In the genomic region with DNA sequence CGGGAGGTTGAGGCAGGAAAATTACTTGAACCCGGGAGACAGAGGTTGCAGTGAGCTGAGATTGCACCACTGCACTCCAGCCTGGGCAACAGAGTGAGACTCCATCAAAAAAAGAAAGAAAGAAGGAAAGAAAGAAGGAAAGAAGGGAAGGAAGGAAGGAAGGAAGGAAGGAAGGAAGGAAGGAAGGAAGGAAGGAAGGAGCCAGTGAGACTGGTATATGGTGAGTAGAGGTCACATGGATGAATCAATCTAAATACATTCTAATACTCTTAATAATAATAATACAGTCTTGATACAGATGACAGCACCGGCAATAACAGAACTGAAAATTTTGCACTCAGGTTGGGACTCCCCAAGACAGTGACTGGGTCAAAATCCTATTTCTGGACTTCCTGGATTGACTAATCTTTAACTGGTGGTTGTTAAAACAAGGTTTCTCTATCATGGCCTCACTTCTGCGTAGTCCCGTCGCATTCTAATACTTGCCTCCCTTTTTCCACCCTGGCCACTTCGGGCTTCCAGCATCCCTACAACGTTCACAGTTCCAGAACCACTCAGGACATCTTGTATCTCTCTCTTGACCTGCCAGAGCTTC, we compare ENCODE assay signal across 13 cellular contexts. TPM values are rescaled to one million over a fixed set of nuclear protein-coding genes. Genes with fewer than 3 reads are reported as not detected.
DNase-seq lines count a peak whose midpoint lies in the region; ATAC-seq and TF ChIP-seq lines count a peak whose summit lies in the region.
"Had no signal": no experiment of that assay in that cellular context is flagged by ENCODE, and none has a peak within 500 bp of the region (broad histone marks: within the 10 kb centered on the region; RNA-seq: fewer than 3 reads in every experiment).

No MANE protein-coding gene starts in this region.

- H3K27ac ChIP-seq in thyroid gland = no peak overlapping the region
- H3K27ac ChIP-seq: BLaER1, sigmoid colon had no signal

- H3K9me3 ChIP-seq in thyroid gland = no peaks in the 10 kb centered on the region
- H3K9me3 ChIP-seq: BLaER1, sigmoid colon had no signal

- no peaks in the 10 kb centered on the region for H3K4me1 ChIP-seq in thyroid gland
- H3K4me1 ChIP-seq: BLaER1, sigmoid colon had no signal

- H3K36me3 ChIP-seq in thyroid gland = no peaks in the 10 kb centered on the region
- H3K36me3 ChIP-seq: BLaER1, sigmoid colon had no signal

- H3K4me3 ChIP-seq in thyroid gland (replicated peaks in 1 of 3) = no peak overlapping the region
- H3K4me3 ChIP-seq: BLaER1, sigmoid colon had no signal

- ATAC-seq in GM18499 (IDR thresholded peaks at IDR 0.05; ENCODE audit: insufficient read depth, unreplicated experiment) = peak; percentile 100
- peak; percentile 99 for ATAC-seq in GM19452 (IDR thresholded peaks at IDR 0.05; ENCODE audit: unreplicated experiment)
- ATAC-seq in HG02870 (IDR thresholded peaks at IDR 0.05; ENCODE audit: unreplicated experiment) = peak; percentile 100
- ATAC-seq in HG03558 (IDR thresholded peaks at IDR 0.05; ENCODE audit: extremely low read depth, unreplicated experiment) = peak; percentile 96
- ATAC-seq: SK-N-SH treated with all-trans-retinoic acid at 6 μM for 48 hours had no signal

- 90 to 96% methylated on average over 8 of the region's 8 CpGs for WGBS in thyroid gland, 2 donors

- no peaks in the 10 kb centered on the region for H3K27me3 ChIP-seq in thyroid gland
- H3K27me3 ChIP-seq: BLaER1, sigmoid colon had no signal

- intact Hi-C loops in thyroid gland (cut with DNase I) = no loop called here

- no peak for DNase-seq in NCI-H748 (lab: John Stamatoyannopoulos, UW; ENCODE audit: unreplicated experiment)
- no peak for DNase-seq in thyroid gland
- no peak for DNase-seq in activated CD8-positive, alpha-beta memory T cell treated with anti-CD3 and anti-CD28 coated beads, Interleukin-2, amount 50 U/mL, for 4 hours
- no peak for DNase-seq in kidney glomerular epithelial cell (lab: John Stamatoyannopoulos, UW)
- DNase-seq: activated CD8-positive, alpha-beta memory T cell treated with anti-CD3 and anti-CD28 coated beads for 24 hours; NCI-H345; sigmoid colon had no signal

- no peak for TF ChIP-seq CTCF in thyroid gland (IDR thresholded peaks at IDR 0.05)

- TF ChIP-seq POLR2A in thyroid gland (IDR thresholded peaks at IDR 0.05) = no peak

RNA-seq across cellular contexts. Expression of a gene that starts 53.5 kb away (rescaled TPM):
- total RNA-seq in thyroid gland = 100 to 1,000 TPM; 251 to 403 (median 308) TPM
